In the genomic region with DNA sequence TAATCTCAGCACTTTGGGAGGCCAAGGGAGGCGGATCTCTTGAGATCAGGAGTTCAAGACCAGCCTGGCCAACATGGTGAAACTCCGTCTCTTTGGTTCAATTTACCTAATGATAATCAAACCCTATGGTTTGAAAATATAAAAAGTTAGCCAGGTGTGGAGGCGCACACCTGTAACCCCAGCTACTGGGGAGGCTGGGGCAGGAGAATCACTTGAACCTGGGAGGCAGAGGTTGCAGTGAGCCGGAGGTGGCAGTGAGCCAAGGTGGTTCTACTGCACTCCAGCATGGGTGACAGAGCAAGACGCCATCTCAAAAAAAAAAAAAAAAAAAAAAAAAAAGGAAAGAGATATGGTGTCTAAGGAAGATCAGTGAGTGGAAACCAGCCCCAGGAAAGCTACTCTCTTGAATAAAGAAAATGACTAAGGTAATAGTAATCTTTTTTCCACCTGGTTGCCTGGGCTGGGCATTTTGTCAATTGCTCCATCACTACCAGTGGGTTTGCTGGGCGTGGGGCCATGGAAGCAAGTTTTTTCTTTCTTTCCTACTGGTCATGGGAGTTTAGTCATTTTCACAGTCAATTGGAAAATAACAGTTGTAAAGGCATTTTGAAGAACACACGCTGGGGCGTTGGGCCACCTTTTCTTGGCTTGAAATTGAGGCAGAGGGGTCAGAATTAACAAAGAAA, we compare ENCODE assay signal across 19 cellular contexts.
A peak's percentile ranks its signal among the peaks of the same experiment; 100 is the strongest.
DNase-seq lines count a peak whose midpoint lies in the region; TF ChIP-seq lines count a peak whose summit lies in the region.
"Had no signal": no experiment of that assay in that cellular context is flagged by ENCODE, and none has a peak within 500 bp of the region (broad histone marks: within the 10 kb centered on the region; RNA-seq: fewer than 3 reads in every experiment).

No MANE protein-coding gene starts in this region.

- 76 to 92% (median 92%) methylated on average over 8 of the region's 8 CpGs for WGBS in ovary, 3 donors

- H3K4me1 ChIP-seq in left ventricle myocardium inferior: no peaks in the 10 kb centered on the region
- no peaks in the 10 kb centered on the region for H3K4me1 ChIP-seq in right atrium auricular region
- peaks cover 27% of the 10 kb centered on the region for H3K4me1 ChIP-seq in iPS-18a (ENCODE audit: control insufficient read depth, low read depth, low read length)
- H3K4me1 ChIP-seq in ovary (ENCODE audit: insufficient read depth): peaks cover 21% of the 10 kb centered on the region
- H3K4me1 ChIP-seq: BE2C had no signal

- H3K9me3 ChIP-seq in left ventricle myocardium inferior (replicated peaks) (no peaks in the 10 kb centered on the region), right atrium auricular region (no peaks in the 10 kb centered on the region), iPS-18a (ENCODE audit: control insufficient read depth, low read depth, low read length) (no peaks in the 10 kb centered on the region), ovary (no peaks in the 10 kb centered on the region)
- H3K9me3 ChIP-seq: BE2C had no signal

- TF ChIP-seq EP300 in ovary (IDR thresholded peaks at IDR 0.05): no peak

- H3K4me3 ChIP-seq in left ventricle myocardium inferior: no peak overlapping the region
- no peak overlapping the region for H3K4me3 ChIP-seq in right atrium auricular region
- no peak overlapping the region for H3K4me3 ChIP-seq in epithelial cell of esophagus (ENCODE audit: low read length)
- no peak overlapping the region for H3K4me3 ChIP-seq in iPS-18a (ENCODE audit: low read length)
- no peak overlapping the region for H3K4me3 ChIP-seq in ovary

- no peak overlapping the region for H3K9ac ChIP-seq in iPS-18a (ENCODE audit: low read length)
- H3K9ac ChIP-seq: KMS-11 had no signal

- intact Hi-C loops in left ventricle myocardium inferior (cut with micrococcal nuclease) (no loop called here), ovary (cut with DNase I) (loop anchor here in 1 of 4 donors (10.0 kb wide), 1 partner anchor 392 kb away; the partner anchor contains the start of gene RGMA)

- DNase-seq in left ventricle myocardium inferior (no peak), right atrium auricular region (ENCODE audit: low spot score) (no peak), epithelial cell of esophagus (ENCODE audit: low read depth) (peak; percentile 72), renal cortical epithelial cell (ENCODE audit: low read depth) (peak; percentile 68), occipital lobe (lab: John Stamatoyannopoulos, UW) (no peak), ovary (no peak), NCI-H146 treated with DMSO at 0.1 percent for 48 hours (lab: John Stamatoyannopoulos, UW; ENCODE audit: unreplicated experiment) (no peak)
- DNase-seq: 8988T; BE2C; CD4-positive, alpha-beta T cell; EL; MM.1S; NCI-H1092 treated with DMSO at 0.1 percent for 48 hours; NCI-H1694 treated with DMSO at 0.1 percent for 48 hours; NCI-H2107; NCI-H2227 treated with DMSO at 0.1 percent for 48 hours; NCI-H524 had no signal

- H3K27ac ChIP-seq in left ventricle myocardium inferior (replicated peaks) (peak overlapping the region; percentile 43), right atrium auricular region (no peak overlapping the region), iPS-18a (ENCODE audit: low read length) (peak overlapping the region; percentile 33), ovary (peak overlapping the region in 1 of 2 donors; percentile 31)
- H3K27ac ChIP-seq: KMS-11 had no signal

- TF ChIP-seq POLR2A in ovary (IDR thresholded peaks at IDR 0.05): no peak

- H3K27me3 ChIP-seq in left ventricle myocardium inferior (ENCODE audit: low read depth) (no peaks in the 10 kb centered on the region), right atrium auricular region (no peaks in the 10 kb centered on the region), iPS-18a (ENCODE audit: control insufficient read depth, insufficient read depth, low read length) (no peaks in the 10 kb centered on the region), ovary (no peaks in the 10 kb centered on the region)
- H3K27me3 ChIP-seq: BE2C had no signal

- H3K36me3 ChIP-seq in left ventricle myocardium inferior (no peaks in the 10 kb centered on the region), right atrium auricular region (no peaks in the 10 kb centered on the region), iPS-18a (ENCODE audit: control insufficient read depth, low read depth, low read length) (no peaks in the 10 kb centered on the region), ovary (no peaks in the 10 kb centered on the region)
- H3K36me3 ChIP-seq: BE2C had no signal

- TF ChIP-seq CTCF in left ventricle myocardium inferior (IDR thresholded peaks at IDR 0.05; ENCODE audit: borderline replicate concordance): no peak
- no peak for TF ChIP-seq CTCF in right atrium auricular region (IDR thresholded peaks at IDR 0.05)
- no peak for TF ChIP-seq CTCF in epithelial cell of esophagus (IDR thresholded peaks at IDR 0.05; ENCODE audit: insufficient read depth, low read depth, low read length, missing control alignments)
- no peak for TF ChIP-seq CTCF in ovary (IDR thresholded peaks at IDR 0.05)

Comparison
In these comparisons a context has a peak if more than half of its experiments do, and no peak if none do; other contexts are left out.
1. H3K27ac ChIP-seq: peak in left ventricle myocardium inferior (single experiment) and iPS-18a (single experiment); none in right atrium auricular region (0 of 2).
2. DNase-seq: peak in epithelial cell of esophagus (single experiment) and renal cortical epithelial cell (single experiment); none in left ventricle myocardium inferior (single experiment), right atrium auricular region (single experiment), occipital lobe (single experiment), ovary (0 of 5) and NCI-H146 treated with DMSO at 0.1 percent for 48 hours (single experiment).